Comparison of ENCODE assay signal across 2 cellular contexts in the genomic region with DNA sequence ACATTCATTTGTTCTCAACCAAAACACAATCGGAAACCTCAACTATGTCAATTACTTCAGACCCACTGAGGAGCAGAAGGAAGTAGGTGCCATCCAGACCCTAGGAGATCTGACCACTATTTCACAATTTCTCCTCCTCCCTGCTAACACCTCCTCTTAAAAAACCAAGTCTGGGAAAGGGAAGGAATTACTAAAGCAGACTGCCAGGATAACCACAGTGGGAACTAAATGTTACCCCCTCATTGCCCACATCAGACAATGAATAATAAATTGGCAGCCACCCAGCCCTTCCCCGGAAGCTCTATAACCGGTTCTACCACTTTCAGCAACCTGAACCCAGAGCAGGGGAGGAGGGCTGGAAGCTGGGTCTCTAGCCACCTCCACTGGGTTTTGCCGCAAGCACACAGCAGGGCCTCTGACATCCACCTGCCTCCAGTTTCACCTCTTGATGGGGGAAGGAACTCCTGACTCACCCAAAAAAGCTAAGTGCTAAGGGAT.
TF ChIP-seq lines count a peak whose summit lies in the region.

No MANE protein-coding gene starts in this region.

TF ChIP-seq in liver, 16 proteins besides CTCF, POLR2A, EP300 and RAD21:
- TF ChIP-seq SP1 (IDR thresholded peaks at IDR 0.05): peak; percentile 17
- TF ChIP-seq, protein P1, sequence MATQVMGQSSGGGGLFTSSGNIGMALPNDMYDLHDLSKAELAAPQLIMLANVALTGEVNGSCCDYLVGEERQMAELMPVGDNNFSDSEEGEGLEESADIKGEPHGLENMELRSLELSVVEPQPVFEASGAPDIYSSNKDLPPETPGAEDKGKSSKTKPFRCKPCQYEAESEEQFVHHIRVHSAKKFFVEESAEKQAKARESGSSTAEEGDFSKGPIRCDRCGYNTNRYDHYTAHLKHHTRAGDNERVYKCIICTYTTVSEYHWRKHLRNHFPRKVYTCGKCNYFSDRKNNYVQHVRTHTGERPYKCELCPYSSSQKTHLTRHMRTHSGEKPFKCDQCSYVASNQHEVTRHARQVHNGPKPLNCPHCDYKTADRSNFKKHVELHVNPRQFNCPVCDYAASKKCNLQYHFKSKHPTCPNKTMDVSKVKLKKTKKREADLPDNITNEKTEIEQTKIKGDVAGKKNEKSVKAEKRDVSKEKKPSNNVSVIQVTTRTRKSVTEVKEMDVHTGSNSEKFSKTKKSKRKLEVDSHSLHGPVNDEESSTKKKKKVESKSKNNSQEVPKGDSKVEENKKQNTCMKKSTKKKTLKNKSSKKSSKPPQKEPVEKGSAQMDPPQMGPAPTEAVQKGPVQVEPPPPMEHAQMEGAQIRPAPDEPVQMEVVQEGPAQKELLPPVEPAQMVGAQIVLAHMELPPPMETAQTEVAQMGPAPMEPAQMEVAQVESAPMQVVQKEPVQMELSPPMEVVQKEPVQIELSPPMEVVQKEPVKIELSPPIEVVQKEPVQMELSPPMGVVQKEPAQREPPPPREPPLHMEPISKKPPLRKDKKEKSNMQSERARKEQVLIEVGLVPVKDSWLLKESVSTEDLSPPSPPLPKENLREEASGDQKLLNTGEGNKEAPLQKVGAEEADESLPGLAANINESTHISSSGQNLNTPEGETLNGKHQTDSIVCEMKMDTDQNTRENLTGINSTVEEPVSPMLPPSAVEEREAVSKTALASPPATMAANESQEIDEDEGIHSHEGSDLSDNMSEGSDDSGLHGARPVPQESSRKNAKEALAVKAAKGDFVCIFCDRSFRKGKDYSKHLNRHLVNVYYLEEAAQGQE (IDR thresholded peaks at IDR 0.05): no peak

TF ChIP-seq in HepG2, 621 proteins besides CTCF, POLR2A, EP300 and RAD21:
- TF ChIP-seq, protein P2, sequence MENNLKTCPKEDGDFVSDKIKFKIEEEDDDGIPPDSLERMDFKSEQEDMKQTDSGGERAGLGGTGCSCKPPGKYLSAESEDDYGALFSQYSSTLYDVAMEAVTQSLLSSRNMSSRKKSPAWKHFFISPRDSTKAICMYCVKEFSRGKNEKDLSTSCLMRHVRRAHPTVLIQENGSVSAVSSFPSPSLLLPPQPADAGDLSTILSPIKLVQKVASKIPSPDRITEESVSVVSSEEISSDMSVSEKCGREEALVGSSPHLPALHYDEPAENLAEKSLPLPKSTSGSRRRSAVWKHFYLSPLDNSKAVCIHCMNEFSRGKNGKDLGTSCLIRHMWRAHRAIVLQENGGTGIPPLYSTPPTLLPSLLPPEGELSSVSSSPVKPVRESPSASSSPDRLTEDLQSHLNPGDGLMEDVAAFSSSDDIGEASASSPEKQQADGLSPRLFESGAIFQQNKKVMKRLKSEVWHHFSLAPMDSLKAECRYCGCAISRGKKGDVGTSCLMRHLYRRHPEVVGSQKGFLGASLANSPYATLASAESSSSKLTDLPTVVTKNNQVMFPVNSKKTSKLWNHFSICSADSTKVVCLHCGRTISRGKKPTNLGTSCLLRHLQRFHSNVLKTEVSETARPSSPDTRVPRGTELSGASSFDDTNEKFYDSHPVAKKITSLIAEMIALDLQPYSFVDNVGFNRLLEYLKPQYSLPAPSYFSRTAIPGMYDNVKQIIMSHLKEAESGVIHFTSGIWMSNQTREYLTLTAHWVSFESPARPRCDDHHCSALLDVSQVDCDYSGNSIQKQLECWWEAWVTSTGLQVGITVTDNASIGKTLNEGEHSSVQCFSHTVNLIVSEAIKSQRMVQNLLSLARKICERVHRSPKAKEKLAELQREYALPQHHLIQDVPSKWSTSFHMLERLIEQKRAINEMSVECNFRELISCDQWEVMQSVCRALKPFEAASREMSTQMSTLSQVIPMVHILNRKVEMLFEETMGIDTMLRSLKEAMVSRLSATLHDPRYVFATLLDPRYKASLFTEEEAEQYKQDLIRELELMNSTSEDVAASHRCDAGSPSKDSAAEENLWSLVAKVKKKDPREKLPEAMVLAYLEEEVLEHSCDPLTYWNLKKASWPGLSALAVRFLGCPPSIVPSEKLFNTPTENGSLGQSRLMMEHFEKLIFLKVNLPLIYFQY (CRISPR knock-in tag; IDR thresholded peaks at IDR 0.05; ENCODE audit: borderline replicate concordance): no peak
- no peak for TF ChIP-seq MIER3 (CRISPR knock-in tag; IDR thresholded peaks at IDR 0.05; ENCODE audit: borderline replicate concordance)
- TF ChIP-seq TAF1 (CRISPR knock-in tag; IDR thresholded peaks at IDR 0.05): no peak
- TF ChIP-seq PLRG1 (conservative IDR thresholded peaks at IDR 0.05): no peak
- TF ChIP-seq, protein P3, sequence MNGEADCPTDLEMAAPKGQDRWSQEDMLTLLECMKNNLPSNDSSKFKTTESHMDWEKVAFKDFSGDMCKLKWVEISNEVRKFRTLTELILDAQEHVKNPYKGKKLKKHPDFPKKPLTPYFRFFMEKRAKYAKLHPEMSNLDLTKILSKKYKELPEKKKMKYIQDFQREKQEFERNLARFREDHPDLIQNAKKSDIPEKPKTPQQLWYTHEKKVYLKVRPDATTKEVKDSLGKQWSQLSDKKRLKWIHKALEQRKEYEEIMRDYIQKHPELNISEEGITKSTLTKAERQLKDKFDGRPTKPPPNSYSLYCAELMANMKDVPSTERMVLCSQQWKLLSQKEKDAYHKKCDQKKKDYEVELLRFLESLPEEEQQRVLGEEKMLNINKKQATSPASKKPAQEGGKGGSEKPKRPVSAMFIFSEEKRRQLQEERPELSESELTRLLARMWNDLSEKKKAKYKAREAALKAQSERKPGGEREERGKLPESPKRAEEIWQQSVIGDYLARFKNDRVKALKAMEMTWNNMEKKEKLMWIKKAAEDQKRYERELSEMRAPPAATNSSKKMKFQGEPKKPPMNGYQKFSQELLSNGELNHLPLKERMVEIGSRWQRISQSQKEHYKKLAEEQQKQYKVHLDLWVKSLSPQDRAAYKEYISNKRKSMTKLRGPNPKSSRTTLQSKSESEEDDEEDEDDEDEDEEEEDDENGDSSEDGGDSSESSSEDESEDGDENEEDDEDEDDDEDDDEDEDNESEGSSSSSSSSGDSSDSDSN (CRISPR knock-in tag; IDR thresholded peaks at IDR 0.05): no peak
TF ChIP-seq in HepG2: peak in this region for 0.
